Comparison of ENCODE assay signal across 8 cellular contexts in the genomic region with DNA sequence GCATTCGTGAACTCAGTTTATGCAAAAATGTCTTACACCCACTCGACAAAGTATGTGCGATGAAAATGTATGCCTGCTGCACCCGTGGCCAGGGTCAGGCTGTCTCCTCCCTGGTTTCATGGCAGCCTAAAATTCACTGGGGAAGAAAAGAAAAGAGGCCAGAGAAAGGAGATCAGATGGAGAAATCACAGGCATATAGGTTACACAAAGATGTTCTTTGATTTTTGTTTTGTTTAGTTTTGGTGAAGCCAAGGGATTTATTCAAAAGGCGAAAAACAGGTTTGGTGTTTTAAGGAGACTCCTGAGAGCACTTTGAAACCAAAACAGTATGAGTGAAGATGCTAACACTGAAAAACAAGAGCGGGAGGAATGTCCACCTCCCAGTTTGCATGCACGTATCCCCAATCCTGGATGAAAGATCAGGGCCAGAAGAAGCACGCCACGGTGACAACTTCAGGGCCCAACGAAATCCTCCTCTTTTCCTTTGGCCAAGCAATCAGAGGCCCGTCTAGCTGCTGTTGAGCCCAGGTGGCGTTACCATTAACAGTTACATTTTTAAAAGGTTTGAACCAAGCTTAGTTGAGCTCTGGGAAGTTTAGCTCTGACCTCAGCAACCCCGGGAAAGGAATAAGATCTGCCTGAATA. TPM values are rescaled to one million over a fixed set of nuclear protein-coding genes. Genes with fewer than 3 reads are reported as not detected.
A peak's percentile ranks its signal among the peaks of the same experiment; 100 is the strongest.
DNase-seq lines count a peak whose midpoint lies in the region; FAIRE-seq and TF ChIP-seq lines count a peak whose summit lies in the region.

No MANE protein-coding gene starts in this region.

- peak overlapping the region; percentile 99 for H2AFZ ChIP-seq in PC-9

- H3K4me1 ChIP-seq in PC-9 (replicated peaks; ENCODE audit: insufficient read depth) = peaks cover 23% of the 10 kb centered on the region
- peaks cover 0 to 2% of the 10 kb centered on the region in 2 donors for H3K4me1 ChIP-seq in esophagus (ENCODE audit: control insufficient read depth in 2 of 2, insufficient read depth in 2 of 2, low read length in 1 of 2)

- H3K36me3 ChIP-seq in PC-9 (ENCODE audit: low read depth) = no peaks in the 10 kb centered on the region
- H3K36me3 ChIP-seq in esophagus (ENCODE audit: control insufficient read depth in 2 of 2, insufficient read depth in 2 of 2, low read length in 1 of 2) = no peaks in the 10 kb centered on the region

- TF ChIP-seq CTCF in PC-9 (conservative IDR thresholded peaks at IDR 0.05) (no peak), retinal pigment epithelial cell (conservative IDR thresholded peaks at IDR 0.05; ENCODE audit: low read depth, low read length) (no peak), D721Med (IDR thresholded peaks at IDR 0.05; ENCODE audit: insufficient read depth, missing control alignments) (no peak)

- H3K4me3 ChIP-seq in PC-9 (peak overlapping the region; percentile 96), esophagus (ENCODE audit: low read depth in 1 of 2, low read length in 2 of 2) (peak overlapping the region; percentile 73 to 76), retinal pigment epithelial cell (ENCODE audit: low read length) (peak overlapping the region; percentile 80)

- H3K27me3 ChIP-seq in PC-9 (ENCODE audit: insufficient read depth, low read depth) (no peaks in the 10 kb centered on the region), esophagus (ENCODE audit: control insufficient read depth in 1 of 2, insufficient read depth in 2 of 2, low read length in 2 of 2) (no peaks in the 10 kb centered on the region)

- CTCF ChIA-PET in PC-9 (lab: Charles Lee) = interaction anchor here (0.6 to 1.3 kb wide), 2 partner anchors 15 to 62 kb away, joined by 3 to 4 read pairs; no protein-coding TSS in a partner anchor

- FAIRE-seq in D721Med (lab: Jason Lieb, UNC) = no peak

- peak overlapping the region; percentile 72 for H3K27ac ChIP-seq in PC-9
- peak overlapping the region; percentile 80 to 82 for H3K27ac ChIP-seq in esophagus (ENCODE audit: low read depth in 2 of 2, low read length in 1 of 2)

- BruUV-seq in PC-9 (replicated peaks; lab: Mats Ljungman, UMichigan) = TSS peak; percentile 88

- H3F3A ChIP-seq in PC-9 (ENCODE audit: insufficient read depth, low read depth) = peaks cover 6% of the 10 kb centered on the region

- DNase-seq in NCI-H1105 (lab: John Stamatoyannopoulos, UW) (peak; percentile 2), NCI-H1105 treated with DMSO at 0.1 percent for 48 hours (lab: John Stamatoyannopoulos, UW) (no peak), PC-9 (no peak), retinal pigment epithelial cell (ENCODE audit: low read depth) (no peak), Ammon's horn (ENCODE audit: low spot score) (no peak), D721Med (ENCODE audit: insufficient read length, low spot score) (no peak)
- no peak for DNase-seq in central memory CD4-positive, alpha-beta T cell

- H3K4me2 ChIP-seq in PC-9 = peak overlapping the region; percentile 84

- intact Hi-C loops in PC-9 (cut with micrococcal nuclease; ENCODE audit: unreplicated experiment) = loop anchor here (5.0 kb wide), 2 partner anchors 59 to 184 kb away; a partner anchor contains a TSS

- no peaks in the 10 kb centered on the region for H3K9me3 ChIP-seq in PC-9 (ENCODE audit: insufficient read depth, low read depth)
- no peaks in the 10 kb centered on the region for H3K9me3 ChIP-seq in esophagus (ENCODE audit: control insufficient read depth in 2 of 2, insufficient read depth in 1 of 2, low read depth in 1 of 2, low read length in 1 of 2)

- WGBS in esophagus, 2 donors = 46 to 51% methylated on average over 13 of the region's 13 CpGs

- peaks cover 34% of the 10 kb centered on the region for H3K79me2 ChIP-seq in PC-9 (ENCODE audit: low read depth)

- no peaks in the 10 kb centered on the region for H4K20me1 ChIP-seq in PC-9 (ENCODE audit: insufficient read depth)

- POLR2A ChIA-PET in PC-9 (lab: Charles Lee; ENCODE audit: unreplicated experiment) = interaction anchor here (0.6 kb wide), 1 partner anchor 40 kb away, joined by 7 read pairs; no protein-coding TSS in a partner anchor

- H3K9me2 ChIP-seq in PC-9 (ENCODE audit: insufficient read depth) = no peaks in the 10 kb centered on the region

RNA-seq across cellular contexts. Expression of a gene that starts 1.0 kb away (rescaled TPM):
- total RNA-seq in PC-9 (2021) = 16.4 and 20.7 TPM in 2 replicates
- polyA plus RNA-seq in esophagus = 1 to 10 TPM; 3.4 to 4.2 TPM
